ENCODE assay signal across 14 cellular contexts in genomic region chr15:57550640-57551039, GRCh38. TPM values are rescaled to one million over a fixed set of nuclear protein-coding genes. Genes with fewer than 3 reads are reported as not detected.
DNase-seq lines count a peak whose midpoint lies in the region; ATAC-seq, FAIRE-seq and TF ChIP-seq lines count a peak whose summit lies in the region.
"Had no signal": no experiment of that assay in that cellular context is flagged by ENCODE, and none has a peak within 500 bp of the region (broad histone marks: within the 10 kb centered on the region; RNA-seq: fewer than 3 reads in every experiment).

No MANE protein-coding gene starts in this region.

- peak; percentile 80 for FAIRE-seq in endothelial cell of umbilical vein (lab: Jason Lieb, UNC)

- POLR2A ChIA-PET in endothelial cell of umbilical vein (lab: Charles Lee), result no interaction called here

- dilution Hi-C loops in endothelial cell of umbilical vein (cut with MboI; ENCODE audit: extremely low pct_ligation_motif_present, low sequenced_read_pairs), result no loop called here

- H3K79me2 ChIP-seq in endothelial cell of umbilical vein (ENCODE audit: control insufficient read depth, insufficient read depth, low read length), result no peaks in the 10 kb centered on the region

- intact Hi-C loops in endothelial cell of umbilical vein (cut with micrococcal nuclease), result loop anchor here (1.0 kb wide), 2 partner anchors 11 to 212 kb away; no protein-coding TSS in a partner anchor

- CTCF ChIA-PET in endothelial cell of umbilical vein (lab: Charles Lee), result interaction anchor here (1.3 to 5.8 kb wide), 5 partner anchors 8 to 23 kb away, joined by 4 to 72 read pairs (median 19); no protein-coding TSS in a partner anchor

- DNase-seq in M059J (ENCODE audit: low read depth) (peak; percentile 44), endothelial cell of umbilical vein (ENCODE audit: low read depth, low spot score) (peak; percentile 34), medulla oblongata (ENCODE audit: extremely low spot score) (peak; percentile 71), superior temporal gyrus (ENCODE audit: extremely low spot score) (peak; percentile 21), OCI-M1 (lab: John Stamatoyannopoulos, UW) (no peak), NCI-H1436 treated with DMSO at 0.1 percent for 48 hours (lab: John Stamatoyannopoulos, UW) (no peak)
- DNase-seq in stimulated activated CD8-positive, alpha-beta memory T cell treated with anti-CD3 and anti-CD28 coated beads, Interleukin-4, amount 100 ng/mL, for 48 hours, result no peak
- DNase-seq: activated CD8-positive, alpha-beta memory T cell treated with anti-CD3 and anti-CD28 coated beads, Interleukin-2, amount 50 U/mL, for 4 hours; amniotic stem cell; CD4-positive, alpha-beta memory T cell; GM23248; KBM-7; NCI-H2081 treated with DMSO at 0.1 percent for 48 hours had no signal

- peaks cover 0 to 7% of the 10 kb centered on the region in 2 experiments for H3K36me3 ChIP-seq in endothelial cell of umbilical vein (ENCODE audit: control insufficient read depth in 2 of 2, extremely low read depth in 1 of 2, insufficient read depth in 2 of 2, low read length in 2 of 2)

- TF ChIP-seq POLR2A in endothelial cell of umbilical vein (IDR thresholded peaks at IDR 0.05; ENCODE audit: low read depth, low read length), result no peak

- ATAC-seq in HG03095 (IDR thresholded peaks at IDR 0.05; ENCODE audit: unreplicated experiment), result no peak

- no peaks in the 10 kb centered on the region for H3K9me1 ChIP-seq in endothelial cell of umbilical vein (replicated peaks; ENCODE audit: control insufficient read depth, extremely low read depth, insufficient read depth, low read length)

- peaks cover 53% of the 10 kb centered on the region for H3K4me1 ChIP-seq in endothelial cell of umbilical vein (ENCODE audit: control insufficient read depth, extremely low read depth, insufficient read depth, low read length)

- peak overlapping the region; percentile 13 for H2AFZ ChIP-seq in endothelial cell of umbilical vein (ENCODE audit: low read depth, low read length)
- H2AFZ ChIP-seq: GM23248 had no signal

- H3K27me3 ChIP-seq in endothelial cell of umbilical vein (ENCODE audit: control insufficient read depth in 2 of 2, insufficient read depth in 2 of 2, low read length in 2 of 2), result no peaks in the 10 kb centered on the region

- H3K4me3 ChIP-seq in endothelial cell of umbilical vein (replicated peaks in 1 of 3; ENCODE audit: insufficient read depth in 1 of 3, low read depth in 1 of 3, low read length in 3 of 3), result no peak overlapping the region
- H3K4me3 ChIP-seq: GM23248 had no signal

- TF ChIP-seq CTCF in endothelial cell of umbilical vein (IDR thresholded peaks at IDR 0.05; ENCODE audit: extremely low read depth in 1 of 2, insufficient read depth in 1 of 2, low read depth in 1 of 2, low read length in 2 of 2), result no peak

- no TSS peak for BruUV-seq in endothelial cell of umbilical vein (replicated peaks; lab: Mats Ljungman, UMichigan)

- no peaks in the 10 kb centered on the region for H4K20me1 ChIP-seq in endothelial cell of umbilical vein (replicated peaks; ENCODE audit: control insufficient read depth, extremely low read depth, insufficient read depth, low read length)

- peak overlapping the region; percentile 94 for H3K27ac ChIP-seq in endothelial cell of umbilical vein (ENCODE audit: insufficient read depth, low read depth, low read length)
- H3K27ac ChIP-seq: GM23248 had no signal

- H3K9ac ChIP-seq in endothelial cell of umbilical vein (replicated peaks; ENCODE audit: extremely low read depth, insufficient read depth, low read length), result no peak overlapping the region
- H3K9ac ChIP-seq: GM23248 had no signal

- H3K4me2 ChIP-seq in endothelial cell of umbilical vein (ENCODE audit: insufficient read depth, low read length), result no peak overlapping the region

- no peaks in the 10 kb centered on the region for H3K9me3 ChIP-seq in endothelial cell of umbilical vein (replicated peaks; ENCODE audit: control insufficient read depth, insufficient read depth, low read length)

TF ChIP-seq in endothelial cell of umbilical vein, 7 proteins besides CTCF, POLR2A, EP300 and RAD21:
- no peak for TF ChIP-seq GATA2 (IDR thresholded peaks at IDR 0.05; ENCODE audit: insufficient read depth, insufficient read length, low read depth, low read length)
- TF ChIP-seq MAX (IDR thresholded peaks at IDR 0.05; ENCODE audit: insufficient read depth, insufficient read length), result no peak
- no peak for TF ChIP-seq POLR2AphosphoS5 (IDR thresholded peaks at IDR 0.05; ENCODE audit: insufficient read depth, low read depth, low read length)
- TF ChIP-seq MYC (IDR thresholded peaks at IDR 0.05; ENCODE audit: low read depth, low read length), result no peak
- TF ChIP-seq JUN (IDR thresholded peaks at IDR 0.05; ENCODE audit: borderline replicate concordance, insufficient read depth, insufficient read length, low read depth), result no peak
- TF ChIP-seq FOS (IDR thresholded peaks at IDR 0.05; ENCODE audit: borderline replicate concordance, insufficient read depth, low read length), result no peak
- TF ChIP-seq EZH2 (IDR thresholded peaks at IDR 0.05; ENCODE audit: borderline replicate concordance, low read depth, low read length, severe bottlenecking), result no peak

RNA-seq across cellular contexts. Expression of gene MYZAP, which starts 41.1 kb away (rescaled TPM):
- total RNA-seq in M059J (2014; rRNA removed; shearing (Covaris generic)), result 7.9 and 8.2 TPM in 2 replicates
- total RNA-seq in endothelial cell of umbilical vein, result 6.1 and 8.1 TPM in 2 replicates
- 5.2 and 6.3 TPM in 2 replicates for polyA plus RNA-seq in endothelial cell of umbilical vein
- 9.2 and 10.8 TPM in 2 replicates for polyA plus RNA-seq in endothelial cell of umbilical vein (2011; cell fraction: cytosol; rRNA removed)
- 8.5 TPM in 2 replicates for polyA plus RNA-seq in endothelial cell of umbilical vein (2011; cell fraction: nucleus; rRNA removed)
- polyA plus RNA-seq in endothelial cell of umbilical vein (2012), result 13.3 and 14.4 TPM in 2 replicates
- 3.1 and 5.3 TPM in 2 replicates for polyA minus RNA-seq in endothelial cell of umbilical vein
- not detected for polyA minus RNA-seq in endothelial cell of umbilical vein (2011; cell fraction: cytosol; rRNA and poly(A)+ RNA removed)
- polyA minus RNA-seq in endothelial cell of umbilical vein (2011; cell fraction: nucleus; rRNA and poly(A)+ RNA removed), result 3.4 and 4.5 TPM in 2 replicates
- total RNA-seq: GM23248 had no signal

Comparison
In these comparisons a context has a peak if more than half of its experiments do, and no peak if none do; other contexts are left out.
1. DNase-seq: peak in M059J (single experiment), endothelial cell of umbilical vein (single experiment), medulla oblongata (single experiment) and superior temporal gyrus (single experiment); none in stimulated activated CD8-positive, alpha-beta memory T cell treated with anti-CD3 and anti-CD28 coated beads, Interleukin-4, amount 100 ng/mL, for 48 hours (single experiment), OCI-M1 (single experiment) and NCI-H1436 treated with DMSO at 0.1 percent for 48 hours (single experiment).